ENCODE assay signal across 8 cellular contexts in the genomic region with DNA sequence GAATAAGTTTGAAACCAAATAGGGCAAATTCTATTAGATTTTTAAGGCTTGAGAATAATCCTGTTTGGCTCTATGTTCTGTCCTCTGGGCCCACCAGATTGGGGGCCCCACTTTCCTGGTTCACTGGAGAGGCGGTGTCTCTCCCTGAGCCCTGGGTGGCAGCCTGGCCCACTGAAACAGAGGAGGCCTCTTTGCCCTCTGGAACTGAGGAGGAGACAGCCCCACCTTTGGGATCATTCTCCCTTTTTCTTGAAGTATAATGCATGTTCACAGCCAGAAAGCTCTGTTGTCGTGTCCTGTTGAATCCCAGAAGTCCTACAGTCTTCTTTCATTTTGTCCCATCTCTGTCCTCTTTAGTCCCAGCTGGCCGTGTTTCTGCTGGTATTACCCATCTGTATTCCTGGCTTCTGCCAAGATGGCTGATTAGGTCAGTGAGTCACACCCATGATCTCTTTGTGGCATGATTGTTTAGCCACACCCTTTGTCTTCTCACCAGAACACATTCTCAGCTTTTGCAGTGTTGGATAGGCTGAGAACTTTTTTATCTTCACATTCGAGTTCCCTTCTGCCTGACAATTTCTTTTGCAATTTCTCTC. TPM values are rescaled to one million over a fixed set of nuclear protein-coding genes. Genes with fewer than 3 reads are reported as not detected.
DNase-seq lines count a peak whose midpoint lies in the region; ATAC-seq, FAIRE-seq and TF ChIP-seq lines count a peak whose summit lies in the region.

No MANE protein-coding gene starts in this region.

- no peak overlapping the region for H3K4me3 ChIP-seq in KMS-11 (IDR thresholded peaks at IDR 0.05; ENCODE audit: insufficient read depth, low read depth, low read length)
- H3K4me3 ChIP-seq in astrocyte (ENCODE audit: insufficient read depth, low read depth, low read length), result no peak overlapping the region
- H3K4me3 ChIP-seq in left lung, result no peak overlapping the region

- no peaks in the 10 kb centered on the region for H3K9me3 Mint-ChIP-seq in astrocyte (ENCODE audit: unreplicated experiment)

- H4K20me1 ChIP-seq in KMS-11 (ENCODE audit: insufficient read depth) (no peaks in the 10 kb centered on the region), astrocyte (ENCODE audit: insufficient read depth, low read length) (no peaks in the 10 kb centered on the region)

- peak; percentile 99 for FAIRE-seq in astrocyte (lab: Jason Lieb, UNC)

- H3K9ac ChIP-seq in KMS-11 (no peak overlapping the region), astrocyte (ENCODE audit: low read length) (peak overlapping the region; percentile 44)

- H3K36me3 Mint-ChIP-seq in astrocyte (ENCODE audit: low read depth, unreplicated experiment), result peaks cover 11% of the 10 kb centered on the region

- H3K9me3 ChIP-seq in astrocyte (ENCODE audit: insufficient read depth, low read depth, low read length) (no peaks in the 10 kb centered on the region), left lung (no peaks in the 10 kb centered on the region)

- no peaks in the 10 kb centered on the region for H3K79me2 ChIP-seq in KMS-11 (ENCODE audit: insufficient read depth, low read depth)
- no peaks in the 10 kb centered on the region for H3K79me2 ChIP-seq in astrocyte (ENCODE audit: insufficient read depth, low read length)

- H3K4me2 ChIP-seq in KMS-11 (peak overlapping the region; percentile 25; the same call in 1 of the 2 replicates), astrocyte (ENCODE audit: low read length) (peak overlapping the region; percentile 31)

- no peak overlapping the region for H3K4me3 Mint-ChIP-seq in astrocyte (ENCODE audit: unreplicated experiment)

- H3K27me3 Mint-ChIP-seq in astrocyte (ENCODE audit: low read depth, unreplicated experiment), result no peaks in the 10 kb centered on the region

- H2AFZ ChIP-seq in KMS-11 (ENCODE audit: low read depth) (peak overlapping the region; percentile 34), astrocyte (ENCODE audit: low read depth, low read length) (no peak overlapping the region)

- no peaks in the 10 kb centered on the region for H3K36me3 ChIP-seq in KMS-11 (ENCODE audit: insufficient read depth)
- H3K36me3 ChIP-seq in astrocyte (ENCODE audit: insufficient read depth, low read length), result peaks cover 7% of the 10 kb centered on the region
- peaks cover 0 to 21% of the 10 kb centered on the region in 2 donors for H3K36me3 ChIP-seq in left lung

- peak; percentile 77 for ATAC-seq in left lung

- peaks cover 6% of the 10 kb centered on the region for H3K4me1 Mint-ChIP-seq in astrocyte (ENCODE audit: low read depth, unreplicated experiment)

- H3K27ac ChIP-seq in KMS-11 (peak overlapping the region; percentile 51; the same call in 1 of the 2 replicates), astrocyte (ENCODE audit: low read depth, low read length) (peak overlapping the region; percentile 78), left lung (peak overlapping the region; percentile 30 to 63)

- DNase-seq in AG09319 (ENCODE audit: extremely low read depth, low read depth), result peak; percentile 38
- peak; percentile 82 for DNase-seq in astrocyte (ENCODE audit: low read depth)
- no peak for DNase-seq in left lung
- no peak for DNase-seq in 8988T
- DNase-seq in activated gamma-delta T cell treated with Interleukin-2 at 50 U/mL for 16 hours, result no peak
- no peak for DNase-seq in DMS153 (lab: John Stamatoyannopoulos, UW)
- no peak for DNase-seq in cortex of kidney (lab: John Stamatoyannopoulos, UW)

- H3K4me1 ChIP-seq in KMS-11 (ENCODE audit: low read depth, poor library complexity, severe bottlenecking) (peaks cover 29% of the 10 kb centered on the region), astrocyte (ENCODE audit: insufficient read depth, low read length) (peaks cover 9% of the 10 kb centered on the region), left lung (no peaks in the 10 kb centered on the region)

- TF ChIP-seq CTCF in AG09319 (IDR thresholded peaks at IDR 0.05; ENCODE audit: low read depth, low read length), result no peak
- TF ChIP-seq CTCF in KMS-11 (conservative IDR thresholded peaks at IDR 0.05; ENCODE audit: low read depth, low read length), result no peak
- TF ChIP-seq CTCF in astrocyte (IDR thresholded peaks at IDR 0.05; ENCODE audit: insufficient read depth, low read depth, low read length), result no peak
- no peak for TF ChIP-seq CTCF in left lung (IDR thresholded peaks at IDR 0.05)

- H3K27ac Mint-ChIP-seq in astrocyte (ENCODE audit: unreplicated experiment), result peak overlapping the region; percentile 93

- intact Hi-C loops in left lung (cut with DNase I), result no loop called here

- no peaks in the 10 kb centered on the region for H3K27me3 ChIP-seq in KMS-11 (ENCODE audit: insufficient read depth, low read depth)
- H3K27me3 ChIP-seq in astrocyte (ENCODE audit: insufficient read depth, low read length), result no peaks in the 10 kb centered on the region
- no peaks in the 10 kb centered on the region for H3K27me3 ChIP-seq in left lung

RNA-seq across cellular contexts. Expression of gene TBC1D25, which starts 8.1 kb away (rescaled TPM):
- total RNA-seq in astrocyte (13.1 and 13.6 TPM in 2 replicates), left lung (10 to 100 TPM; 11.8 to 15.2 TPM)

RNA-seq across cellular contexts. Expression of gene EBP, which starts 9.8 kb away (rescaled TPM):
- 50.0 and 66.0 TPM in 2 replicates for total RNA-seq in astrocyte
- total RNA-seq in left lung, result 100 to 1,000 TPM in 1 of 2 donors, 10 to 100 TPM in 1; 74.2 to 200 TPM

RNA-seq across cellular contexts. Expression of gene PORCN, which starts 22.7 kb away (rescaled TPM):
- total RNA-seq in astrocyte (30.3 and 30.5 TPM in 2 replicates), left lung (10 to 100 TPM in 1 of 2 donors, 1 to 10 TPM in 1; 8.4 to 12.2 TPM)

RNA-seq across cellular contexts. Expression of gene RBM3, which starts 42.8 kb away (rescaled TPM):
- total RNA-seq in astrocyte, result 264 and 265 TPM in 2 replicates
- total RNA-seq in left lung, result 100 to 1,000 TPM in 1 of 2 donors, 10 to 100 TPM in 1; 82.3 to 217 TPM

RNA-seq across cellular contexts. Expression of gene FTSJ1, which starts 55.5 kb away (rescaled TPM):
- total RNA-seq in astrocyte (64.4 and 73.5 TPM in 2 replicates), left lung (10 to 100 TPM; 33.7 to 46.6 TPM)

Comparison
In these comparisons a context has a peak if more than half of its experiments do, and no peak if none do; other contexts are left out.
1. DNase-seq: peak in AG09319 (single experiment) and astrocyte (single experiment); none in left lung (0 of 2), 8988T (single experiment), activated gamma-delta T cell treated with Interleukin-2 at 50 U/mL for 16 hours (single experiment), DMS153 (single experiment) and cortex of kidney (single experiment).
2. Peak in every context shown above with its lines, with median percentiles within 50 percentile points of each other: H3K27ac ChIP-seq.